8 cellular contexts compared by ENCODE assay signal in genomic region chr17:40069751-40070643, GRCh38. TPM values are rescaled to one million over a fixed set of nuclear protein-coding genes. Genes with fewer than 3 reads are reported as not detected.
DNase-seq lines count a peak whose midpoint lies in the region; ATAC-seq and TF ChIP-seq lines count a peak whose summit lies in the region.

No MANE protein-coding gene starts in this region.

- H3K27me3 Mint-ChIP-seq in activated CD8-positive, alpha-beta T cell treated with anti-CD3 and anti-CD28 coated beads for 36 hours: no peaks in the 10 kb centered on the region

- peak; percentile 50 for TF ChIP-seq CTCF in activated CD8-positive, alpha-beta T cell treated with anti-CD3 and anti-CD28 coated beads for 36 hours (IDR thresholded peaks at IDR 0.05)
- peak; percentile 26 for TF ChIP-seq CTCF in parathyroid adenoma (IDR thresholded peaks at IDR 0.05)

- no peaks in the 10 kb centered on the region for H3K27me3 ChIP-seq in parathyroid adenoma (ENCODE audit: control insufficient read depth, insufficient read depth, low read length)

- CTCF ChIA-PET in activated CD8-positive, alpha-beta T cell treated with anti-CD3 and anti-CD28 coated beads for 36 hours (lab: Charles Lee): interaction anchor here (0.9 to 3.7 kb wide), 11 partner anchors 16 to 53 kb away, joined by 3 to 25 read pairs (median 5); partner anchors contain the start of genes MED24 and NR1D1

- DNase-seq in DMS53 (lab: John Stamatoyannopoulos, UW) (peak; percentile 56), DMS53 treated with DMSO at 0.1 percent for 48 hours (lab: John Stamatoyannopoulos, UW; ENCODE audit: unreplicated experiment) (no peak), NCI-H1417 (lab: John Stamatoyannopoulos, UW) (peak in 2 of 3 experiments; percentile 86 to 89)
- peak; percentile 72 for DNase-seq in activated CD8-positive, alpha-beta T cell treated with anti-CD3 and anti-CD28 coated beads for 36 hours

- H3K27ac ChIP-seq in parathyroid adenoma: peak overlapping the region; percentile 78

- POLR2A ChIA-PET in activated CD8-positive, alpha-beta T cell treated with anti-CD3 and anti-CD28 coated beads for 36 hours (lab: Charles Lee): interaction anchor here (0.5 to 2.5 kb wide), 8 partner anchors 10 to 123 kb away, joined by 3 to 7 read pairs (median 4); no protein-coding TSS in a partner anchor

- intact Hi-C loops in activated CD8-positive, alpha-beta T cell treated with anti-CD3 and anti-CD28 coated beads for 36 hours (cut with micrococcal nuclease): no loop called here

- no peaks in the 10 kb centered on the region for H3K9me3 ChIP-seq in parathyroid adenoma (ENCODE audit: control insufficient read depth, low read length)

- no peaks in the 10 kb centered on the region for H3K9me3 Mint-ChIP-seq in activated CD8-positive, alpha-beta T cell treated with anti-CD3 and anti-CD28 coated beads for 36 hours

- ATAC-seq in activated CD8-positive, alpha-beta T cell treated with anti-CD3 and anti-CD28 coated beads for 36 hours: peak; percentile 60
- ATAC-seq in esophagus mucosa (peak; percentile 55), HG03571 (IDR thresholded peaks at IDR 0.05; ENCODE audit: unreplicated experiment) (no peak), GM21381 (IDR thresholded peaks at IDR 0.05; ENCODE audit: unreplicated experiment) (no peak)

- H3K4me1 Mint-ChIP-seq in activated CD8-positive, alpha-beta T cell treated with anti-CD3 and anti-CD28 coated beads for 36 hours (ENCODE audit: low read depth): peaks cover 71% of the 10 kb centered on the region

- peak overlapping the region; percentile 96 for H3K27ac Mint-ChIP-seq in activated CD8-positive, alpha-beta T cell treated with anti-CD3 and anti-CD28 coated beads for 36 hours

- peaks cover 62% of the 10 kb centered on the region for H3K4me1 ChIP-seq in parathyroid adenoma

- H3K4me3 ChIP-seq in parathyroid adenoma (ENCODE audit: low read depth, low read length): peak overlapping the region; percentile 27

- no peak overlapping the region for H3K9ac ChIP-seq in parathyroid adenoma

- H3K4me3 Mint-ChIP-seq in activated CD8-positive, alpha-beta T cell treated with anti-CD3 and anti-CD28 coated beads for 36 hours: peak overlapping the region; percentile 78

- H3K79me2 ChIP-seq in parathyroid adenoma: peaks cover 12% of the 10 kb centered on the region

- peak overlapping the region; percentile 74 for H3K4me2 ChIP-seq in parathyroid adenoma (ENCODE audit: low read length)

- H3K36me3 Mint-ChIP-seq in activated CD8-positive, alpha-beta T cell treated with anti-CD3 and anti-CD28 coated beads for 36 hours (ENCODE audit: low read depth): no peaks in the 10 kb centered on the region

- H2AFZ ChIP-seq in parathyroid adenoma: no peak overlapping the region

- no peaks in the 10 kb centered on the region for H3K36me3 ChIP-seq in parathyroid adenoma (ENCODE audit: control insufficient read depth, insufficient read depth, low read length)

RNA-seq across cellular contexts. Expression of gene THRA, which starts 7.2 kb away (rescaled TPM):
- 10 to 100 TPM; 11.1 to 13.8 TPM for total RNA-seq in activated CD8-positive, alpha-beta T cell treated with anti-CD3 and anti-CD28 coated beads for 36 hours
- total RNA-seq in esophagus mucosa: 9.4 TPM

RNA-seq across cellular contexts. Expression of gene MED24, which starts 15.8 kb away (rescaled TPM):
- 10 to 100 TPM; 90.2 to 96.4 TPM for total RNA-seq in activated CD8-positive, alpha-beta T cell treated with anti-CD3 and anti-CD28 coated beads for 36 hours
- total RNA-seq in esophagus mucosa: 55.9 TPM

RNA-seq across cellular contexts. Expression of gene NR1D1, which starts 30.4 kb away (rescaled TPM):
- total RNA-seq in activated CD8-positive, alpha-beta T cell treated with anti-CD3 and anti-CD28 coated beads for 36 hours: 1 to 10 TPM; 6.0 to 6.5 TPM
- total RNA-seq in esophagus mucosa: 14.6 TPM

RNA-seq across cellular contexts. Expression of gene MSL1, which starts 51.8 kb away (rescaled TPM):
- 10 to 100 TPM; 69.0 to 70.1 TPM for total RNA-seq in activated CD8-positive, alpha-beta T cell treated with anti-CD3 and anti-CD28 coated beads for 36 hours
- total RNA-seq in esophagus mucosa: 36.1 TPM

RNA-seq across cellular contexts. Expression of gene CSF3, which starts 54.8 kb away (rescaled TPM):
- not detected for total RNA-seq in activated CD8-positive, alpha-beta T cell treated with anti-CD3 and anti-CD28 coated beads for 36 hours
- total RNA-seq in esophagus mucosa: 0.64 TPM

Comparison
In these comparisons a context has a peak if more than half of its experiments do, and no peak if none do; other contexts are left out.
1. ATAC-seq: peak in activated CD8-positive, alpha-beta T cell treated with anti-CD3 and anti-CD28 coated beads for 36 hours (single experiment) and esophagus mucosa (single experiment); none in HG03571 (single experiment) and GM21381 (single experiment).